8 cellular contexts compared by ENCODE assay signal in genomic region chr5:94111209-94112004, GRCh38.
DNase-seq lines count a peak whose midpoint lies in the region; ATAC-seq and TF ChIP-seq lines count a peak whose summit lies in the region.

No MANE protein-coding gene starts in this region.

- ATAC-seq in RWPE2 (ENCODE audit: low read depth): peak; percentile 90
- ATAC-seq in stimulated activated naive CD8-positive, alpha-beta T cell treated with anti-CD3 and anti-CD28 coated beads, Interleukin-15, Interleukin-2, amounts not matched to agents 100 U/mL and 50 U/mL, for 24 hours: peak; percentile 97

- H3K4me3 ChIP-seq in H7 (ENCODE audit: insufficient read depth, low read depth, low read length) (peak overlapping the region; percentile 78), RWPE2 (ENCODE audit: severe bottlenecking) (peak overlapping the region; percentile 49), fibroblast of the aortic adventitia (ENCODE audit: low read depth, low read length) (peak overlapping the region; percentile 94)

- no peaks in the 10 kb centered on the region for H3K4me1 ChIP-seq in ES-I3 (ENCODE audit: insufficient read depth, low read length)
- no peaks in the 10 kb centered on the region for H3K4me1 ChIP-seq in RWPE2 (ENCODE audit: insufficient read depth, poor library complexity, severe bottlenecking)

- peak overlapping the region; percentile 91 for H3K9ac ChIP-seq in ES-I3 (ENCODE audit: low read depth, low read length)

- H3K27ac Mint-ChIP-seq in nephron: peak overlapping the region; percentile 94 to 97 (median 97)

- no peaks in the 10 kb centered on the region for H3K27me3 ChIP-seq in H7 (ENCODE audit: control insufficient read depth, insufficient read depth, low read length)
- no peaks in the 10 kb centered on the region for H3K27me3 ChIP-seq in RWPE2 (ENCODE audit: insufficient read depth, poor library complexity, severe bottlenecking)

- H3K4me1 Mint-ChIP-seq in nephron: peaks cover 17% of the 10 kb centered on the region

- H3K9me3 ChIP-seq in ES-I3 (ENCODE audit: control insufficient read depth, insufficient read depth, low read length) (no peaks in the 10 kb centered on the region; the same call in 1 of the 2 replicates), RWPE2 (ENCODE audit: severe bottlenecking) (no peaks in the 10 kb centered on the region)

- peak overlapping the region; percentile 93 to 98 (median 94) for H3K4me3 Mint-ChIP-seq in nephron

- H3K36me3 ChIP-seq in ES-I3 (ENCODE audit: insufficient read depth, low read length) (no peaks in the 10 kb centered on the region; the same call in 1 of the 2 replicates), H7 (replicated peaks; ENCODE audit: control insufficient read depth, insufficient read depth, low read length) (no peaks in the 10 kb centered on the region), RWPE2 (ENCODE audit: low read depth) (no peaks in the 10 kb centered on the region)

- TF ChIP-seq CTCF in RWPE2 (IDR thresholded peaks at IDR 0.05; ENCODE audit: poor library complexity, severe bottlenecking): no peak
- TF ChIP-seq CTCF in fibroblast of the aortic adventitia (IDR thresholded peaks at IDR 0.05; ENCODE audit: insufficient read depth, low read length): peak; percentile 30
- peak in 2 of 3 experiments; percentile 10 to 22 for TF ChIP-seq CTCF in nephron (IDR thresholded peaks at IDR 0.05; ENCODE audit: unreplicated experiment in 3 of 3)

- H3K36me3 Mint-ChIP-seq in nephron (ENCODE audit: low read depth): peaks cover 19% of the 10 kb centered on the region

- H3K27ac ChIP-seq in RWPE2 (ENCODE audit: poor library complexity, severe bottlenecking): peak overlapping the region; percentile 48

- H3K27me3 Mint-ChIP-seq in nephron (ENCODE audit: low read depth): peaks cover 3% of the 10 kb centered on the region

- peaks cover 17% of the 10 kb centered on the region for H3K9me3 Mint-ChIP-seq in nephron

- DNase-seq in H7: peak; percentile 92
- DNase-seq in LoVo (ENCODE audit: low spot score): peak; percentile 96
- peak; percentile 96 for DNase-seq in RWPE2 (ENCODE audit: low spot score)
- peak; percentile 85 for DNase-seq in activated effector memory CD4-positive, alpha-beta T cell treated with Interleukin-2 at 50 U/mL for 16 hours
- DNase-seq in fibroblast of the aortic adventitia (ENCODE audit: low read depth): peak; percentile 95
- peak; percentile 93 for DNase-seq in stimulated activated naive CD8-positive, alpha-beta T cell treated with anti-CD3 and anti-CD28 coated beads, Interleukin-15, Interleukin-2, amounts not matched to agents 100 U/mL and 50 U/mL, for 24 hours

Comparison
In these comparisons a context has a peak if more than half of its experiments do, and no peak if none do; other contexts are left out.
1. Peak in every context shown above with its lines: DNase-seq, ATAC-seq, H3K4me3 ChIP-seq and H3K27ac ChIP-seq.